ENCODE assay signal across 25 cellular contexts in genomic region chr9:242461-243080, GRCh38. TPM values are rescaled to one million over a fixed set of nuclear protein-coding genes. Genes with fewer than 3 reads are reported as not detected.
DNase-seq lines count a peak whose midpoint lies in the region; ATAC-seq and TF ChIP-seq lines count a peak whose summit lies in the region.
"Had no signal": no experiment of that assay in that cellular context is flagged by ENCODE, and none has a peak within 500 bp of the region (broad histone marks: within the 10 kb centered on the region; RNA-seq: fewer than 3 reads in every experiment).

No MANE protein-coding gene starts in this region.

- peaks cover 4% of the 10 kb centered on the region for H3K27me3 Mint-ChIP-seq in activated CD4-positive, alpha-beta T cell treated with anti-CD3 and anti-CD28 coated beads, Interleukin-2, amount 10 ng/mL, durations not matched to agents 24 days and 14 days
- H3K27me3 Mint-ChIP-seq in activated CD4-positive, alpha-beta memory T cell treated with anti-CD3 and anti-CD28 coated beads, Interleukin-2, amount 10 ng/mL, durations not matched to agents 7 days and 5 days, result no peaks in the 10 kb centered on the region
- H3K27me3 Mint-ChIP-seq in natural killer cell treated with Interleukin-12 subunit alpha and Interleukin-12 subunit beta and Interleukin-15 and Interleukin-18, amount 100 ng/mL, for 72 hours, result no peaks in the 10 kb centered on the region

- H3K9me3 Mint-ChIP-seq in activated CD4-positive, alpha-beta T cell treated with anti-CD3 and anti-CD28 coated beads, Interleukin-2, amount 10 ng/mL, durations not matched to agents 24 days and 14 days, result peaks cover 6% of the 10 kb centered on the region
- peaks cover 3% of the 10 kb centered on the region for H3K9me3 Mint-ChIP-seq in activated CD4-positive, alpha-beta memory T cell treated with anti-CD3 and anti-CD28 coated beads, Interleukin-2, amount 10 ng/mL, durations not matched to agents 7 days and 5 days
- H3K9me3 Mint-ChIP-seq in natural killer cell treated with Interleukin-12 subunit alpha and Interleukin-12 subunit beta and Interleukin-15 and Interleukin-18, amount 100 ng/mL, for 72 hours, result no peaks in the 10 kb centered on the region
- H3K9me3 Mint-ChIP-seq: GM23338 had no signal

- H3K27ac Mint-ChIP-seq in activated CD4-positive, alpha-beta T cell treated with anti-CD3 and anti-CD28 coated beads, Interleukin-2, amount 10 ng/mL, durations not matched to agents 24 days and 14 days, result peak overlapping the region; percentile 49
- peak overlapping the region; percentile 79 for H3K27ac Mint-ChIP-seq in activated CD4-positive, alpha-beta memory T cell treated with anti-CD3 and anti-CD28 coated beads, Interleukin-2, amount 10 ng/mL, durations not matched to agents 7 days and 5 days
- peak overlapping the region in 1 of 2 donors; percentile 74 for H3K27ac Mint-ChIP-seq in natural killer cell treated with Interleukin-12 subunit alpha and Interleukin-12 subunit beta and Interleukin-15 and Interleukin-18, amount 100 ng/mL, for 72 hours
- H3K27ac Mint-ChIP-seq: GM23338 had no signal

- H3K9me3 ChIP-seq in HEK293 (ENCODE audit: control insufficient read depth, insufficient read depth, low read depth, low read length), result no peaks in the 10 kb centered on the region
- H3K9me3 ChIP-seq in WERI-Rb-1 (ENCODE audit: severe bottlenecking), result no peaks in the 10 kb centered on the region
- H3K9me3 ChIP-seq: A549, BE2C, spleen had no signal

- H3K4me1 Mint-ChIP-seq in activated CD4-positive, alpha-beta T cell treated with anti-CD3 and anti-CD28 coated beads, Interleukin-2, amount 10 ng/mL, durations not matched to agents 24 days and 14 days, result peaks cover 27% of the 10 kb centered on the region
- H3K4me1 Mint-ChIP-seq in activated CD4-positive, alpha-beta memory T cell treated with anti-CD3 and anti-CD28 coated beads, Interleukin-2, amount 10 ng/mL, durations not matched to agents 7 days and 5 days, result peaks cover 71% of the 10 kb centered on the region
- H3K4me1 Mint-ChIP-seq in natural killer cell treated with Interleukin-12 subunit alpha and Interleukin-12 subunit beta and Interleukin-15 and Interleukin-18, amount 100 ng/mL, for 72 hours (ENCODE audit: low read depth in 2 of 2), result peaks cover 33 to 34% of the 10 kb centered on the region in 2 donors
- H3K4me1 Mint-ChIP-seq: GM23338 had no signal

- no peaks in the 10 kb centered on the region for H3K36me3 ChIP-seq in HEK293 (ENCODE audit: control insufficient read depth in 2 of 2, insufficient read depth in 1 of 2, low read length in 2 of 2)
- H3K36me3 ChIP-seq in WERI-Rb-1, result no peaks in the 10 kb centered on the region
- H3K36me3 ChIP-seq: BE2C had no signal

- POLR2A ChIA-PET in HEK293 (lab: Yijun Ruan, JAX), result interaction anchor here (0.8 kb wide), 1 partner anchor 15 kb away, joined by 4 read pairs; no protein-coding TSS in a partner anchor
- POLR2A ChIA-PET in activated CD4-positive, alpha-beta memory T cell treated with anti-CD3 and anti-CD28 coated beads, Interleukin-2, amount 10 ng/mL, durations not matched to agents 7 days and 5 days (lab: Charles Lee), result interaction anchor here (1.0 to 7.7 kb wide), 6 partner anchors 20 to 35 kb away, joined by 3 to 84 read pairs (median 14); partner anchors contain the start of gene DOCK8

- peak; percentile 63 to 80 for ATAC-seq in natural killer cell treated with Interleukin-12 subunit alpha and Interleukin-12 subunit beta and Interleukin-15 and Interleukin-18, amount 100 ng/mL, for 72 hours
- ATAC-seq: A549, GM23338 had no signal

- H3K36me3 Mint-ChIP-seq in activated CD4-positive, alpha-beta T cell treated with anti-CD3 and anti-CD28 coated beads, Interleukin-2, amount 10 ng/mL, durations not matched to agents 24 days and 14 days (ENCODE audit: low read depth), result peaks cover 12% of the 10 kb centered on the region
- H3K36me3 Mint-ChIP-seq in activated CD4-positive, alpha-beta memory T cell treated with anti-CD3 and anti-CD28 coated beads, Interleukin-2, amount 10 ng/mL, durations not matched to agents 7 days and 5 days (ENCODE audit: low read depth), result peaks cover 57% of the 10 kb centered on the region
- H3K36me3 Mint-ChIP-seq in natural killer cell treated with Interleukin-12 subunit alpha and Interleukin-12 subunit beta and Interleukin-15 and Interleukin-18, amount 100 ng/mL, for 72 hours, result no peaks in the 10 kb centered on the region

- no peaks in the 10 kb centered on the region for H3K4me1 ChIP-seq in HEK293 (ENCODE audit: control insufficient read depth, insufficient read depth, low read length)
- H3K4me1 ChIP-seq: A549, BE2C had no signal

- H3K27me3 ChIP-seq in WERI-Rb-1 (ENCODE audit: insufficient read depth, low read depth, severe bottlenecking), result no peaks in the 10 kb centered on the region
- H3K27me3 ChIP-seq: spleen had no signal

- CTCF ChIA-PET in HEK293 (lab: Yijun Ruan, JAX), result interaction anchor here (1.0 to 1.1 kb wide), 2 partner anchors 27 to 57 kb away, joined by 4 read pairs; no protein-coding TSS in a partner anchor
- CTCF ChIA-PET in activated CD4-positive, alpha-beta memory T cell treated with anti-CD3 and anti-CD28 coated beads, Interleukin-2, amount 10 ng/mL, durations not matched to agents 7 days and 5 days (lab: Charles Lee), result interaction anchor here (0.6 to 1.4 kb wide), 5 partner anchors 20 to 107 kb away, joined by 3 to 5 read pairs (median 3); no protein-coding TSS in a partner anchor

- peak overlapping the region; percentile 34 for H3K4me3 Mint-ChIP-seq in activated CD4-positive, alpha-beta T cell treated with anti-CD3 and anti-CD28 coated beads, Interleukin-2, amount 10 ng/mL, durations not matched to agents 24 days and 14 days
- H3K4me3 Mint-ChIP-seq in activated CD4-positive, alpha-beta memory T cell treated with anti-CD3 and anti-CD28 coated beads, Interleukin-2, amount 10 ng/mL, durations not matched to agents 7 days and 5 days, result peak overlapping the region; percentile 61
- H3K4me3 Mint-ChIP-seq in natural killer cell treated with Interleukin-12 subunit alpha and Interleukin-12 subunit beta and Interleukin-15 and Interleukin-18, amount 100 ng/mL, for 72 hours, result peak overlapping the region; percentile 64
- H3K4me3 Mint-ChIP-seq: GM23338, IgD-negative memory B cell had no signal

- no peak overlapping the region for H3K27ac ChIP-seq in HEK293 (ENCODE audit: extremely low read depth, low read depth, low read length)
- no peak overlapping the region for H3K27ac ChIP-seq in WERI-Rb-1
- H3K27ac ChIP-seq: A549 had no signal

- DNase-seq in activated CD4-positive, alpha-beta T cell treated with anti-CD3 and anti-CD28 coated beads, Interleukin-2, amount 10 ng/mL, durations not matched to agents 24 days and 14 days, result peak; percentile 64
- no peak for DNase-seq in activated CD4-positive, alpha-beta T cell treated with anti-CD3 and anti-CD28 coated beads for 1 hour
- DNase-seq in activated CD4-positive, alpha-beta memory T cell treated with anti-CD3 and anti-CD28 coated beads, Interleukin-2, amount 10 ng/mL, durations not matched to agents 7 days and 5 days, result peak; percentile 42
- no peak for DNase-seq in natural killer cell treated with Interleukin-12 subunit alpha and Interleukin-12 subunit beta and Interleukin-15 and Interleukin-18, amount 100 ng/mL, for 72 hours (ENCODE audit: low spot score)
- DNase-seq in WERI-Rb-1, result no peak
- no peak for DNase-seq in central memory CD4-positive, alpha-beta T cell
- DNase-seq in NCI-H2196 treated with DMSO at 0.1 percent for 48 hours (lab: John Stamatoyannopoulos, UW; ENCODE audit: unreplicated experiment), result no peak
- DNase-seq: activated effector memory CD4-positive, alpha-beta T cell treated with Interleukin-2 at 50 U/mL for 16 hours; BE2C; Calu3; foreskin melanocyte; kidney; NCI-H1694; NCI-H2171 treated with DMSO at 0.1 percent for 48 hours; NCI-H748 treated with DMSO at 0.1 percent for 48 hours; occipital lobe; retina; Right ventricle myocardium superior; spleen; stimulated activated CD4-positive, alpha-beta T cell treated with anti-CD3 and anti-CD28 coated beads, Interleukin-4, amount 100 ng/mL, for 24 hours had no signal

- no peak for TF ChIP-seq CTCF in HEK293 (tag by site-specific recombination; IDR thresholded peaks at IDR 0.05)
- no peak for TF ChIP-seq CTCF in WERI-Rb-1 (IDR thresholded peaks at IDR 0.05; ENCODE audit: low read depth, low read length)

- no peak overlapping the region for H3K4me3 ChIP-seq in HEK293 (ENCODE audit: low read depth, low read length)
- no peak overlapping the region for H3K4me3 ChIP-seq in WERI-Rb-1 (ENCODE audit: low read depth, low read length)
- H3K4me3 ChIP-seq: A549, GM23338, lung, spleen had no signal

- intact Hi-C loops in activated CD4-positive, alpha-beta T cell treated with anti-CD3 and anti-CD28 coated beads, Interleukin-2, amount 10 ng/mL, durations not matched to agents 24 days and 14 days (cut with micrococcal nuclease), result no loop called here

RNA-seq across cellular contexts. Expression of gene DOCK8, which starts 27.9 kb away (rescaled TPM):
- 121 TPM in 2 replicates for total RNA-seq in activated CD4-positive, alpha-beta T cell treated with anti-CD3 and anti-CD28 coated beads, Interleukin-2, amount 10 ng/mL, durations not matched to agents 24 days and 14 days
- total RNA-seq in activated CD4-positive, alpha-beta memory T cell treated with anti-CD3 and anti-CD28 coated beads, Interleukin-2, amount 10 ng/mL, durations not matched to agents 7 days and 5 days, result 100 to 1,000 TPM; 370 to 374 TPM
- 100 to 1,000 TPM; 143 to 174 TPM for total RNA-seq in natural killer cell treated with Interleukin-12 subunit alpha and Interleukin-12 subunit beta and Interleukin-15 and Interleukin-18, amount 100 ng/mL, for 72 hours

Comparison
In these comparisons a context has a peak if more than half of its experiments do, and no peak if none do; other contexts are left out.
1. DNase-seq: peak in activated CD4-positive, alpha-beta T cell treated with anti-CD3 and anti-CD28 coated beads, Interleukin-2, amount 10 ng/mL, durations not matched to agents 24 days and 14 days (single experiment) and activated CD4-positive, alpha-beta memory T cell treated with anti-CD3 and anti-CD28 coated beads, Interleukin-2, amount 10 ng/mL, durations not matched to agents 7 days and 5 days (single experiment); none in activated CD4-positive, alpha-beta T cell treated with anti-CD3 and anti-CD28 coated beads for 1 hour (single experiment), natural killer cell treated with Interleukin-12 subunit alpha and Interleukin-12 subunit beta and Interleukin-15 and Interleukin-18, amount 100 ng/mL, for 72 hours (single experiment), WERI-Rb-1 (single experiment), central memory CD4-positive, alpha-beta T cell (single experiment) and NCI-H2196 treated with DMSO at 0.1 percent for 48 hours (single experiment).
2. Peak in every context shown above with its lines, with median percentiles within 50 percentile points of each other: H3K4me3 Mint-ChIP-seq.